ENCODE assay signal across 14 cellular contexts in genomic region chr15:94041731-94042130, GRCh38.
DNase-seq lines count a peak whose midpoint lies in the region; ATAC-seq and TF ChIP-seq lines count a peak whose summit lies in the region.
"Had no signal": no experiment of that assay in that cellular context is flagged by ENCODE, and none has a peak within 500 bp of the region (broad histone marks: within the 10 kb centered on the region; RNA-seq: fewer than 3 reads in every experiment).

No MANE protein-coding gene starts in this region.

- ATAC-seq in SK-N-SH treated with all-trans-retinoic acid at 6 μM for 48 hours, result no peak
- ATAC-seq: A549; CD8-positive, alpha-beta T cell; GM23338 had no signal

- H3K4me2 ChIP-seq in SK-N-SH, result no peak overlapping the region
- H3K4me2 ChIP-seq: A549, GM23338 had no signal

- CTCF ChIA-PET in SK-N-SH (lab: Yijun Ruan, JAX), result no interaction called here

- no peak for TF ChIP-seq RAD21 in SK-N-SH (IDR thresholded peaks at IDR 0.05; ENCODE audit: low read length)

- H3K9me2 ChIP-seq in SK-N-SH, result no peaks in the 10 kb centered on the region

- WGBS in SK-N-SH (ENCODE audit: low lambda C conversion rate), result 68% methylated on average over 3 of the region's 3 CpGs
- 83 to 90% methylated on average over 3 of the region's 3 CpGs for WGBS in mesodermal cell (ENCODE audit: insufficient coverage in 2 of 2), 2 experiments

- H3F3A ChIP-seq in SK-N-SH (replicated peaks; ENCODE audit: insufficient read depth), result peaks cover 4% of the 10 kb centered on the region

- peak overlapping the region; percentile 33; the same call in 1 of the 2 replicates for H2AFZ ChIP-seq in SK-N-SH (ENCODE audit: low read depth)
- H2AFZ ChIP-seq: GM23338 had no signal

- no peak overlapping the region for H3K4me3 ChIP-seq in SK-N-SH (ENCODE audit: low read depth in 2 of 2, low read length in 1 of 2)
- H3K4me3 ChIP-seq in brain microvascular endothelial cell (ENCODE audit: low read depth, low read length), result no peak overlapping the region
- H3K4me3 ChIP-seq in mesodermal cell (ENCODE audit: extremely low read depth, insufficient read depth, low read length, poor library complexity, severe bottlenecking), result no peak overlapping the region
- H3K4me3 ChIP-seq: A549, GM23338 had no signal

- no peak for TF ChIP-seq CTCF in SK-N-SH (IDR thresholded peaks at IDR 0.05)
- TF ChIP-seq CTCF in brain microvascular endothelial cell (IDR thresholded peaks at IDR 0.05; ENCODE audit: low read depth, low read length, missing control alignments), result no peak

- H3K27me3 ChIP-seq in SK-N-SH (ENCODE audit: insufficient read depth) (no peaks in the 10 kb centered on the region), brain microvascular endothelial cell (replicated peaks) (no peaks in the 10 kb centered on the region)

- no peaks in the 10 kb centered on the region for H3K4me1 ChIP-seq in SK-N-SH (ENCODE audit: control insufficient read depth in 1 of 2, insufficient read depth in 2 of 2, low read depth in 1 of 2, low read length in 1 of 2)
- H3K4me1 ChIP-seq in mesodermal cell (ENCODE audit: control insufficient read depth, insufficient read depth, low read length, poor library complexity, severe bottlenecking), result no peaks in the 10 kb centered on the region
- H3K4me1 ChIP-seq: A549 had no signal

- in situ Hi-C loops in brain microvascular endothelial cell (cut with HindIII; ENCODE audit: low pct_ligation_motif_present, low sequenced_read_pairs), result no loop called here

- no peak for TF ChIP-seq EP300 in SK-N-SH (IDR thresholded peaks at IDR 0.05; ENCODE audit: borderline replicate concordance in 1 of 2, low read depth in 1 of 2, low read length in 1 of 2)

- no peaks in the 10 kb centered on the region for H4K20me1 ChIP-seq in SK-N-SH (ENCODE audit: insufficient read depth)

- POLR2A ChIA-PET in SK-N-SH (lab: Yijun Ruan, JAX), result no interaction called here

- H3K79me2 ChIP-seq in SK-N-SH (ENCODE audit: insufficient read depth), result no peaks in the 10 kb centered on the region

- no peak overlapping the region for H3K9ac ChIP-seq in SK-N-SH

- H3K27ac ChIP-seq in SK-N-SH (ENCODE audit: low read depth in 2 of 2, low read length in 1 of 2) (peak overlapping the region in 1 of 2 experiments; percentile 62; a peak in 1 of 4 replicates), brain microvascular endothelial cell (no peak overlapping the region), mesodermal cell (ENCODE audit: low read depth, low read length, severe bottlenecking) (peak overlapping the region; percentile 48)
- H3K27ac ChIP-seq: 22Rv1, A549, HL-60 had no signal

- DNase-seq in SK-N-SH, result no peak
- DNase-seq in brain microvascular endothelial cell, result peak; percentile 5
- DNase-seq in cerebellar cortex (ENCODE audit: low spot score), result no peak
- DNase-seq in NCI-H1694 treated with DMSO at 0.1 percent for 48 hours (lab: John Stamatoyannopoulos, UW), result no peak
- no peak for DNase-seq in SKM-1 (lab: John Stamatoyannopoulos, UW; ENCODE audit: unreplicated experiment)
- DNase-seq: AML-193; CD8-positive, alpha-beta T cell; HCEC 1CT had no signal

- H3K9me3 ChIP-seq in SK-N-SH, result no peaks in the 10 kb centered on the region
- no peaks in the 10 kb centered on the region for H3K9me3 ChIP-seq in mesodermal cell (ENCODE audit: control insufficient read depth, low read length)

- H3K36me3 ChIP-seq in SK-N-SH (replicated peaks in 1 of 2; ENCODE audit: control insufficient read depth in 1 of 2, insufficient read depth in 2 of 2, low read length in 1 of 2), result no peaks in the 10 kb centered on the region
- no peaks in the 10 kb centered on the region for H3K36me3 ChIP-seq in brain microvascular endothelial cell (replicated peaks)
- H3K36me3 ChIP-seq in mesodermal cell (ENCODE audit: control insufficient read depth, insufficient read depth, low read length), result no peaks in the 10 kb centered on the region

TF ChIP-seq in SK-N-SH, 30 proteins besides CTCF, POLR2A, EP300 and RAD21:
- no peak for TF ChIP-seq TEAD4 (IDR thresholded peaks at IDR 0.05; ENCODE audit: borderline replicate concordance, insufficient read depth)
- TF ChIP-seq NFIC (IDR thresholded peaks at IDR 0.05; ENCODE audit: borderline replicate concordance), result no peak
- TF ChIP-seq GATA2 (CRISPR knock-in tag; IDR thresholded peaks at IDR 0.05), result no peak
- no peak for TF ChIP-seq TAF1 (IDR thresholded peaks at IDR 0.05; ENCODE audit: borderline replicate concordance, low read depth, low read length)
- no peak for TF ChIP-seq PBX3 (IDR thresholded peaks at IDR 0.05)
- no peak for TF ChIP-seq POLR2AphosphoS5 (IDR thresholded peaks at IDR 0.05; ENCODE audit: low read depth, low read length)
- TF ChIP-seq YY1 (IDR thresholded peaks at IDR 0.05; ENCODE audit: low read depth), result no peak

TF ChIP-seq in SK-N-SH treated with all-trans-retinoic acid at 6 μM for 48 hours, 23 proteins besides CTCF, POLR2A, EP300 and RAD21 (continues in another document):
- TF ChIP-seq TOX (CRISPR knock-in tag; IDR thresholded peaks at IDR 0.05; ENCODE audit: borderline replicate concordance), result no peak
- TF ChIP-seq POU6F1 (CRISPR knock-in tag; IDR thresholded peaks at IDR 0.05; ENCODE audit: borderline replicate concordance, low read depth), result no peak
- no peak for TF ChIP-seq PPARA (CRISPR knock-in tag; IDR thresholded peaks at IDR 0.05; ENCODE audit: borderline replicate concordance)
- no peak for TF ChIP-seq CREB5 (CRISPR knock-in tag; IDR thresholded peaks at IDR 0.05; ENCODE audit: low read depth)
- no peak for TF ChIP-seq ZFP3 (CRISPR knock-in tag; IDR thresholded peaks at IDR 0.05)
- no peak for TF ChIP-seq ZC3H10 (CRISPR knock-in tag; IDR thresholded peaks at IDR 0.05)
- no peak for TF ChIP-seq PATZ1 (CRISPR knock-in tag; IDR thresholded peaks at IDR 0.05; ENCODE audit: borderline replicate concordance)
- TF ChIP-seq GLIS3 (CRISPR knock-in tag; IDR thresholded peaks at IDR 0.05), result no peak
- no peak for TF ChIP-seq ZNF565 (CRISPR knock-in tag; conservative IDR thresholded peaks at IDR 0.05; ENCODE audit: low read depth)
- TF ChIP-seq RARB (CRISPR knock-in tag; IDR thresholded peaks at IDR 0.05), result no peak
- TF ChIP-seq TSHZ2 (CRISPR knock-in tag; IDR thresholded peaks at IDR 0.05), result no peak
